Comparison of ENCODE assay signal across 31 cellular contexts in genomic region chr11:113888848-113889247, GRCh38. TPM values are rescaled to one million over a fixed set of nuclear protein-coding genes. Genes with fewer than 3 reads are reported as not detected.
"Had no signal": no experiment of that assay in that cellular context is flagged by ENCODE, and none has a peak within 500 bp of the region (broad histone marks: within the 10 kb centered on the region; RNA-seq: fewer than 3 reads in every experiment).

No MANE protein-coding gene starts in this region.

- H3K27ac ChIP-seq: hepatocyte, left ventricle myocardium inferior, neural progenitor cell, neutrophil, ovary, right atrium auricular region, sigmoid colon, spleen, tibial nerve, upper lobe of left lung, vagina had no signal

- H3K27me3 ChIP-seq: hepatocyte, neural progenitor cell, neutrophil, ovary, right atrium auricular region, sigmoid colon, spleen, tibial nerve, upper lobe of left lung, vagina had no signal

- H3K9me3 ChIP-seq: left ventricle myocardium inferior, neutrophil, ovary, right atrium auricular region, sigmoid colon, spleen, tibial nerve, upper lobe of left lung, vagina had no signal

- FAIRE-seq: small intestine had no signal

- H3K79me2 ChIP-seq: hepatocyte had no signal

- H2AFZ ChIP-seq: hepatocyte, neural progenitor cell had no signal

- H3K4me2 ChIP-seq: hepatocyte, neural progenitor cell had no signal

- H3K9ac ChIP-seq: neural progenitor cell had no signal

- H3K4me3 ChIP-seq: hepatocyte, left ventricle myocardium inferior, lung, neural progenitor cell, ovary, right atrium auricular region, sigmoid colon, spleen, tibial nerve, upper lobe of left lung, vagina had no signal

- H3K36me3 ChIP-seq: left ventricle myocardium inferior, neural progenitor cell, neutrophil, ovary, right atrium auricular region, sigmoid colon, spleen, tibial nerve, upper lobe of left lung, vagina had no signal

- H3K4me1 ChIP-seq: left ventricle myocardium inferior, neural progenitor cell, right atrium auricular region, sigmoid colon, spleen, tibial nerve, upper lobe of left lung, vagina had no signal

- DNase-seq: islet precursor cell; left ventricle myocardium inferior; mesendoderm; naive B cell; natural killer cell; nephron progenitor cell; occipital lobe; ovary; sigmoid colon; small intestine; spleen; stimulated activated CD4-positive, alpha-beta T cell treated with anti-CD3 and anti-CD28 coated beads, Interleukin-4, amount 100 ng/mL, for 24 hours; stimulated activated naive CD4-positive, alpha-beta T cell treated with Interleukin-2 at 50 U/mL for 16 hours; stimulated activated naive CD8-positive, alpha-beta T cell treated with anti-CD3 and anti-CD28 coated beads, Interleukin-15, amount 100 ng/mL, for 72 hours; substantia nigra; upper lobe of left lung had no signal

RNA-seq across cellular contexts. Expression of gene HTR3B, which starts 15.7 kb away (rescaled TPM):
- total RNA-seq: kidney epithelial cell, left ventricle myocardium inferior, lower leg skin, lung, mesothelial cell of epicardium, mononuclear cell, natural killer cell, ovary, progenitor cell of endocrine pancreas, pulmonary artery endothelial cell, renal cortical epithelial cell, right atrium auricular region, sigmoid colon, spleen, tibial nerve, upper lobe of left lung, urinary bladder, vagina had no signal
- polyA plus RNA-seq: ovary, spleen, urinary bladder had no signal
